In genomic region chr13:41384749-41385503, GRCh38 we compare ENCODE assay signal across 9 cellular contexts.
A peak's percentile ranks its signal among the peaks of the same experiment; 100 is the strongest.
DNase-seq lines count a peak whose midpoint lies in the region; ATAC-seq, FAIRE-seq and TF ChIP-seq lines count a peak whose summit lies in the region.
"Had no signal": no experiment of that assay in that cellular context is flagged by ENCODE, and none has a peak within 500 bp of the region (broad histone marks: within the 10 kb centered on the region; RNA-seq: fewer than 3 reads in every experiment).

No MANE protein-coding gene starts in this region.

- no peaks in the 10 kb centered on the region for H4K20me1 ChIP-seq in MM.1S (ENCODE audit: insufficient read depth, low read length)
- no peaks in the 10 kb centered on the region for H4K20me1 ChIP-seq in neural progenitor cell (ENCODE audit: low read depth)

- no peak overlapping the region for H3K27ac ChIP-seq in MM.1S (ENCODE audit: low read length)
- H3K27ac ChIP-seq in neural progenitor cell: no peak overlapping the region

- intact Hi-C loops in dendritic cell treated with granulocyte-macrophage colony-stimulating factor and Interleukin-4, amounts not matched to agents 40 ng/mL and 50 ng/mL, for 4 days (cut with micrococcal nuclease): loop anchor here (10.0 kb wide), 1 partner anchor 270 kb away; no protein-coding TSS in a partner anchor

- H3K9ac ChIP-seq in MM.1S (ENCODE audit: low read length) (no peak overlapping the region), neural progenitor cell (no peak overlapping the region)

- no peak overlapping the region for H3K4me3 Mint-ChIP-seq in dendritic cell treated with granulocyte-macrophage colony-stimulating factor and Interleukin-4, amounts not matched to agents 40 ng/mL and 50 ng/mL, for 4 days
- no peak overlapping the region for H3K4me3 Mint-ChIP-seq in neural progenitor cell

- H3K36me3 Mint-ChIP-seq in dendritic cell treated with granulocyte-macrophage colony-stimulating factor and Interleukin-4, amounts not matched to agents 40 ng/mL and 50 ng/mL, for 4 days (ENCODE audit: low read depth): no peaks in the 10 kb centered on the region
- H3K36me3 Mint-ChIP-seq in neural progenitor cell: no peaks in the 10 kb centered on the region

- peaks cover 55% of the 10 kb centered on the region for H3K4me1 Mint-ChIP-seq in dendritic cell treated with granulocyte-macrophage colony-stimulating factor and Interleukin-4, amounts not matched to agents 40 ng/mL and 50 ng/mL, for 4 days (ENCODE audit: low read depth)
- H3K4me1 Mint-ChIP-seq in neural progenitor cell: no peaks in the 10 kb centered on the region

- peak overlapping the region; percentile 90 for H3K27ac Mint-ChIP-seq in dendritic cell treated with granulocyte-macrophage colony-stimulating factor and Interleukin-4, amounts not matched to agents 40 ng/mL and 50 ng/mL, for 4 days
- no peak overlapping the region for H3K27ac Mint-ChIP-seq in neural progenitor cell

- H3F3A ChIP-seq in MM.1S (ENCODE audit: insufficient read depth, low read length) (no peaks in the 10 kb centered on the region), neural progenitor cell (ENCODE audit: low read depth) (peaks cover 2% of the 10 kb centered on the region)

- DNase-seq in MM.1S (no peak), neural progenitor cell (ENCODE audit: low spot score) (no peak), GM19239 (ENCODE audit: insufficient read length, low spot score) (no peak), cortex of kidney (lab: John Stamatoyannopoulos, UW) (no peak), DMS153 treated with DMSO at 0.1 percent for 48 hours (lab: John Stamatoyannopoulos, UW; ENCODE audit: unreplicated experiment) (no peak)
- DNase-seq: NCI-H82 had no signal

- FAIRE-seq in G401.6 (lab: Jason Lieb, UNC): peak; percentile 91
- no peak for FAIRE-seq in GM19239 (lab: Jason Lieb, UNC)

- H2AFZ ChIP-seq in MM.1S (ENCODE audit: low read length): no peak overlapping the region
- H2AFZ ChIP-seq in neural progenitor cell (replicated peaks): no peak overlapping the region

- no peaks in the 10 kb centered on the region for H3K27me3 Mint-ChIP-seq in dendritic cell treated with granulocyte-macrophage colony-stimulating factor and Interleukin-4, amounts not matched to agents 40 ng/mL and 50 ng/mL, for 4 days
- H3K27me3 Mint-ChIP-seq in neural progenitor cell (ENCODE audit: insufficient read depth, low read depth): peaks cover 4% of the 10 kb centered on the region

- H3K79me2 ChIP-seq in MM.1S (ENCODE audit: low read length): no peaks in the 10 kb centered on the region
- no peaks in the 10 kb centered on the region for H3K79me2 ChIP-seq in neural progenitor cell (ENCODE audit: low read depth)

- no peaks in the 10 kb centered on the region for H3K27me3 ChIP-seq in MM.1S (replicated peaks; ENCODE audit: insufficient read depth, low read length)
- no peaks in the 10 kb centered on the region for H3K27me3 ChIP-seq in neural progenitor cell

- TF ChIP-seq CTCF in MM.1S (IDR thresholded peaks at IDR 0.05; ENCODE audit: low read length): peak; percentile 24
- TF ChIP-seq CTCF in neural progenitor cell (IDR thresholded peaks at IDR 0.05): peak; percentile 58

- no peaks in the 10 kb centered on the region for H3K9me2 ChIP-seq in MM.1S (replicated peaks; ENCODE audit: insufficient read depth, low read length)

- H3K4me1 ChIP-seq in MM.1S (ENCODE audit: low read length) (no peaks in the 10 kb centered on the region), neural progenitor cell (no peaks in the 10 kb centered on the region)

- no peaks in the 10 kb centered on the region for H3K9me3 Mint-ChIP-seq in dendritic cell treated with granulocyte-macrophage colony-stimulating factor and Interleukin-4, amounts not matched to agents 40 ng/mL and 50 ng/mL, for 4 days
- H3K9me3 Mint-ChIP-seq in neural progenitor cell: no peaks in the 10 kb centered on the region

- H3K4me2 ChIP-seq in MM.1S (ENCODE audit: low read depth, low read length) (no peak overlapping the region), neural progenitor cell (no peak overlapping the region)

- no peaks in the 10 kb centered on the region for H3K9me3 ChIP-seq in MM.1S (replicated peaks; ENCODE audit: insufficient read depth, low read length)
- H3K9me3 ChIP-seq in neural progenitor cell (ENCODE audit: low read depth): no peaks in the 10 kb centered on the region

- no peak overlapping the region for H3K4me3 ChIP-seq in MM.1S (ENCODE audit: low read length)
- no peak overlapping the region for H3K4me3 ChIP-seq in neural progenitor cell

- H3K36me3 ChIP-seq in MM.1S (replicated peaks; ENCODE audit: insufficient read depth, low read length) (no peaks in the 10 kb centered on the region), neural progenitor cell (no peaks in the 10 kb centered on the region)

- no peak for ATAC-seq in HG02981 (IDR thresholded peaks at IDR 0.05; ENCODE audit: unreplicated experiment)
